In genomic region chrX:152915541-152916241, GRCh38 we compare ENCODE assay signal across 8 cellular contexts. TPM values are rescaled to one million over a fixed set of nuclear protein-coding genes. Genes with fewer than 3 reads are reported as not detected.
A peak's percentile ranks its signal among the peaks of the same experiment; 100 is the strongest.
DNase-seq lines count a peak whose midpoint lies in the region; ATAC-seq lines count a peak whose summit lies in the region.

No MANE protein-coding gene starts in this region.

- H3K9me3 Mint-ChIP-seq in immature natural killer cell, result no peaks in the 10 kb centered on the region

- H3K4me3 ChIP-seq in skeletal muscle cell (ENCODE audit: low read depth, low read length), result no peak overlapping the region

- H3K4me3 Mint-ChIP-seq in immature natural killer cell, result no peak overlapping the region

- DNase-seq in ELF-1 (ENCODE audit: low read depth, low spot score) (peak; percentile 88), RPMI7951 (ENCODE audit: low read depth) (peak; percentile 43), fibroblast of gingiva (ENCODE audit: low read depth) (peak; percentile 4), skeletal muscle cell (ENCODE audit: low read depth) (peak; percentile 43), immature natural killer cell (no peak), SHP77 treated with DMSO at 0.1 percent for 48 hours (lab: John Stamatoyannopoulos, UW) (no peak)

- H3K36me3 Mint-ChIP-seq in immature natural killer cell, result no peaks in the 10 kb centered on the region

- ATAC-seq in GM19438 (IDR thresholded peaks at IDR 0.05; ENCODE audit: low read depth, unreplicated experiment) (peak; percentile 84), HG03354 (IDR thresholded peaks at IDR 0.05; ENCODE audit: poor library complexity, severe bottlenecking, unreplicated experiment) (peak; percentile 93)

- no peaks in the 10 kb centered on the region for H3K4me1 Mint-ChIP-seq in immature natural killer cell

- H3K27me3 Mint-ChIP-seq in immature natural killer cell (ENCODE audit: low read depth in 3 of 3), result peaks cover 0 to 2% (median 1%) of the 10 kb centered on the region in 3 donors

- no peak overlapping the region for H3K27ac Mint-ChIP-seq in immature natural killer cell

RNA-seq across cellular contexts. Expression of gene ZNF185, which starts 17.8 kb away (rescaled TPM):
- 2.9 and 3.3 TPM in 2 replicates for total RNA-seq in RPMI7951 (2014; rRNA removed; shearing (Covaris generic))
- 1 to 10 TPM; 3.2 to 6.2 (median 3.4) TPM for polyA plus RNA-seq in immature natural killer cell

Comparison
In these comparisons a context has a peak if more than half of its experiments do, and no peak if none do; other contexts are left out.
1. DNase-seq: peak in ELF-1 (single experiment), RPMI7951 (single experiment), fibroblast of gingiva (single experiment) and skeletal muscle cell (single experiment); none in immature natural killer cell (0 of 3) and SHP77 treated with DMSO at 0.1 percent for 48 hours (single experiment).